8 cellular contexts compared by ENCODE assay signal in the genomic region with DNA sequence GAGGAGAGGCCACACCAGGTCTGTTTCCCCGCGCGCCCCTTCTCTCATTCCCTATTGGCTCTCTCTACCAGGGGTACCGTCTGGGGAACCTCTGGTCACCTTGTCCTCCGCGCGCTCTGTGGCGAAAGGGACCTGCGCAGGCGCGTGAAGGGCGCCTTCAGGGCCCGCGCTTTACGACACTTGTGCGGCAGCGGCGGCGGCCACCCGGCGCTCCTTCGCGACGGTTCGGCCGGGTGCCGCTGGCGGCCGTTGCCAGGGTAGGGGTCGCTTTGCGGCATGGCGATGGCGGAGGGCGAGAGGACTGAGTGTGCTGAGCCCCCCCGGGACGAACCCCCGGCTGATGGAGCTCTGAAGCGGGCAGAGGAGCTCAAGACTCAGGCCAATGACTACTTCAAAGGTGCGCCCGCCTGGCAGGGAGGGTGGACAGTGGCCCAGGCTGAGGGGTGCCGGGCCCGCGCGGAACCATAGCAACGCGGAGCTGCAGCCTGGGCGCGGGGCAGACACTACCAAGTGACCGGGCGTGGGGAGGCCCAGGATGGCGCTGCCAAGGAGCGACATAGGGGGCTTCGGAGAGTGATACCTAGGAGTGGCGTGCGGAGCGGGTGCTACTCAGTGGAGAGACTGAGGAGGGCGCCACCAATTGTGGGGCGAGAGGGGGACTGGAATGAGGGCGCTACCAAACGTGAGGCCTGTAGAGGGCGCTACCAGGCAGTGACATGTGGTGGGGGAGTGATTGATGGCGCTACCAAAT. TPM values are rescaled to one million over a fixed set of nuclear protein-coding genes. Genes with fewer than 3 reads are reported as not detected.
DNase-seq lines count a peak whose midpoint lies in the region; ATAC-seq and TF ChIP-seq lines count a peak whose summit lies in the region.

A gene with protein sequence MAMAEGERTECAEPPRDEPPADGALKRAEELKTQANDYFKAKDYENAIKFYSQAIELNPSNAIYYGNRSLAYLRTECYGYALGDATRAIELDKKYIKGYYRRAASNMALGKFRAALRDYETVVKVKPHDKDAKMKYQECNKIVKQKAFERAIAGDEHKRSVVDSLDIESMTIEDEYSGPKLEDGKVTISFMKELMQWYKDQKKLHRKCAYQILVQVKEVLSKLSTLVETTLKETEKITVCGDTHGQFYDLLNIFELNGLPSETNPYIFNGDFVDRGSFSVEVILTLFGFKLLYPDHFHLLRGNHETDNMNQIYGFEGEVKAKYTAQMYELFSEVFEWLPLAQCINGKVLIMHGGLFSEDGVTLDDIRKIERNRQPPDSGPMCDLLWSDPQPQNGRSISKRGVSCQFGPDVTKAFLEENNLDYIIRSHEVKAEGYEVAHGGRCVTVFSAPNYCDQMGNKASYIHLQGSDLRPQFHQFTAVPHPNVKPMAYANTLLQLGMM (plus strand): TSS at position 267 of the 751 bp plus-strand sequence. CDS start 10 bp downstream, at position 277.

- H3K27me3 ChIP-seq in esophagus (ENCODE audit: control insufficient read depth in 1 of 2, insufficient read depth in 2 of 2, low read length in 2 of 2) (no peaks in the 10 kb centered on the region), mucosa of stomach (ENCODE audit: control insufficient read depth, insufficient read depth, low read length) (no peaks in the 10 kb centered on the region)

- DNase-seq in DMS 273 (lab: John Stamatoyannopoulos, UW; ENCODE audit: unreplicated experiment): peak; percentile 98
- DNase-seq in KBM-7: peak; percentile 93
- peak; percentile 92 for DNase-seq in activated T-cell treated with anti-CD3 and anti-CD28 coated beads, Interleukin-2, amount 50 U/mL, for 24 hours
- peak; percentile 60 to 68 for DNase-seq in stimulated activated CD8-positive, alpha-beta memory T cell treated with anti-CD3 and anti-CD28 coated beads, Interleukin-7, amount 100 ng/mL, for 1 hour (ENCODE audit: low read depth in 2 of 2)

- peak within 1 kb of the TSS; percentile 86 to 99 for H3K4me3 ChIP-seq in esophagus (ENCODE audit: low read depth in 1 of 2, low read length in 2 of 2)
- peak within 1 kb of the TSS; percentile 70 for H3K4me3 ChIP-seq in mucosa of stomach (ENCODE audit: low read length)

- peak; percentile 47 for ATAC-seq in GM21526 (IDR thresholded peaks at IDR 0.05; ENCODE audit: low FRiP score, unreplicated experiment)

- H3K9me3 ChIP-seq in esophagus (ENCODE audit: control insufficient read depth in 2 of 2, insufficient read depth in 1 of 2, low read depth in 1 of 2, low read length in 1 of 2) (no peaks in the 10 kb centered on the region), mucosa of stomach (ENCODE audit: control insufficient read depth, low read length) (no peaks in the 10 kb centered on the region)

- H3K9ac ChIP-seq in mucosa of stomach (ENCODE audit: low read length): peak within 1 kb of the TSS; percentile 94

- H3K36me3 Mint-ChIP-seq in activated T-cell treated with anti-CD3 and anti-CD28 coated beads, Interleukin-2, amount 50 U/mL, for 24 hours (ENCODE audit: low read depth): peaks cover 47% of the 10 kb centered on the region

- H3K4me1 Mint-ChIP-seq in activated T-cell treated with anti-CD3 and anti-CD28 coated beads, Interleukin-2, amount 50 U/mL, for 24 hours (ENCODE audit: low read depth): peaks cover 51% of the 10 kb centered on the region

- H3K27ac Mint-ChIP-seq in activated T-cell treated with anti-CD3 and anti-CD28 coated beads, Interleukin-2, amount 50 U/mL, for 24 hours: peak within 1 kb of the TSS; percentile 96

- H3K27ac ChIP-seq in esophagus (ENCODE audit: low read depth in 2 of 2, low read length in 1 of 2): peak within 1 kb of the TSS; percentile 50 to 90

- H3K36me3 ChIP-seq in esophagus (ENCODE audit: control insufficient read depth in 2 of 2, insufficient read depth in 2 of 2, low read length in 1 of 2) (no peaks in the 10 kb centered on the region), mucosa of stomach (ENCODE audit: control insufficient read depth, insufficient read depth, low read length) (no peaks in the 10 kb centered on the region)

- in situ Hi-C loops in KBM-7 (cut with MboI; ENCODE audit: low pct_unique_long_range_greater_than_20kb, low sequenced_read_pairs): no loop called here

- H3K9me3 Mint-ChIP-seq in activated T-cell treated with anti-CD3 and anti-CD28 coated beads, Interleukin-2, amount 50 U/mL, for 24 hours: no peaks in the 10 kb centered on the region

- H3K4me3 Mint-ChIP-seq in activated T-cell treated with anti-CD3 and anti-CD28 coated beads, Interleukin-2, amount 50 U/mL, for 24 hours: peak within 1 kb of the TSS; percentile 98

- WGBS in esophagus, 2 donors: 0% methylated on average over 62 of the region's 62 CpGs

- H3K27me3 Mint-ChIP-seq in activated T-cell treated with anti-CD3 and anti-CD28 coated beads, Interleukin-2, amount 50 U/mL, for 24 hours: no peaks in the 10 kb centered on the region

- peaks cover 22 to 32% of the 10 kb centered on the region in 2 donors for H3K4me1 ChIP-seq in esophagus (ENCODE audit: control insufficient read depth in 2 of 2, insufficient read depth in 2 of 2, low read length in 1 of 2)
- H3K4me1 ChIP-seq in mucosa of stomach (ENCODE audit: control insufficient read depth, insufficient read depth, low read length): peaks cover 38% of the 10 kb centered on the region

TF ChIP-seq in PFSK-1, 5 proteins besides CTCF, POLR2A, EP300 and RAD21:
- TF ChIP-seq, protein P1, sequence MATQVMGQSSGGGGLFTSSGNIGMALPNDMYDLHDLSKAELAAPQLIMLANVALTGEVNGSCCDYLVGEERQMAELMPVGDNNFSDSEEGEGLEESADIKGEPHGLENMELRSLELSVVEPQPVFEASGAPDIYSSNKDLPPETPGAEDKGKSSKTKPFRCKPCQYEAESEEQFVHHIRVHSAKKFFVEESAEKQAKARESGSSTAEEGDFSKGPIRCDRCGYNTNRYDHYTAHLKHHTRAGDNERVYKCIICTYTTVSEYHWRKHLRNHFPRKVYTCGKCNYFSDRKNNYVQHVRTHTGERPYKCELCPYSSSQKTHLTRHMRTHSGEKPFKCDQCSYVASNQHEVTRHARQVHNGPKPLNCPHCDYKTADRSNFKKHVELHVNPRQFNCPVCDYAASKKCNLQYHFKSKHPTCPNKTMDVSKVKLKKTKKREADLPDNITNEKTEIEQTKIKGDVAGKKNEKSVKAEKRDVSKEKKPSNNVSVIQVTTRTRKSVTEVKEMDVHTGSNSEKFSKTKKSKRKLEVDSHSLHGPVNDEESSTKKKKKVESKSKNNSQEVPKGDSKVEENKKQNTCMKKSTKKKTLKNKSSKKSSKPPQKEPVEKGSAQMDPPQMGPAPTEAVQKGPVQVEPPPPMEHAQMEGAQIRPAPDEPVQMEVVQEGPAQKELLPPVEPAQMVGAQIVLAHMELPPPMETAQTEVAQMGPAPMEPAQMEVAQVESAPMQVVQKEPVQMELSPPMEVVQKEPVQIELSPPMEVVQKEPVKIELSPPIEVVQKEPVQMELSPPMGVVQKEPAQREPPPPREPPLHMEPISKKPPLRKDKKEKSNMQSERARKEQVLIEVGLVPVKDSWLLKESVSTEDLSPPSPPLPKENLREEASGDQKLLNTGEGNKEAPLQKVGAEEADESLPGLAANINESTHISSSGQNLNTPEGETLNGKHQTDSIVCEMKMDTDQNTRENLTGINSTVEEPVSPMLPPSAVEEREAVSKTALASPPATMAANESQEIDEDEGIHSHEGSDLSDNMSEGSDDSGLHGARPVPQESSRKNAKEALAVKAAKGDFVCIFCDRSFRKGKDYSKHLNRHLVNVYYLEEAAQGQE (IDR thresholded peaks at IDR 0.05; ENCODE audit: insufficient read depth in 1 of 2, low read depth in 2 of 2, low read length in 2 of 2): no peak
- TF ChIP-seq TAF1 (IDR thresholded peaks at IDR 0.05; ENCODE audit: borderline replicate concordance, insufficient read depth, low read length): peak; percentile 72
- TF ChIP-seq FOXP2 (optimal IDR thresholded peaks at IDR 0.05; ENCODE audit: borderline replicate concordance, extremely low read depth, extremely low read length, insufficient read depth): peak; percentile 63
- TF ChIP-seq SIN3A (IDR thresholded peaks at IDR 0.05; ENCODE audit: borderline replicate concordance, insufficient read depth, low read length): no peak
- peak; percentile 88; the same call in 1 of the 2 replicates for TF ChIP-seq POLR2AphosphoS5 (IDR thresholded peaks at IDR 0.05; ENCODE audit: low read depth, low read length)

RNA-seq across cellular contexts. Expression of the gene that starts here (rescaled TPM):
- 173 TPM for polyA plus RNA-seq in PFSK-1 (2012; ENCODE audit: insufficient read length, low read depth)
- polyA plus RNA-seq in esophagus: 10 to 100 TPM; 34.7 to 35.5 TPM

Comparison
In these comparisons a context has a peak if more than half of its experiments do, and no peak if none do; other contexts are left out.
1. Peak in every context shown above with its lines: DNase-seq, ATAC-seq, H3K4me3 ChIP-seq and H3K27ac ChIP-seq.